Comparison of ENCODE assay signal across 7 cellular contexts in genomic region chr1:202968895-202969295, GRCh38. TPM values are rescaled to one million over a fixed set of nuclear protein-coding genes. Genes with fewer than 3 reads are reported as not detected.
A peak's percentile ranks its signal among the peaks of the same experiment; 100 is the strongest.
DNase-seq lines count a peak whose midpoint lies in the region; ATAC-seq and TF ChIP-seq lines count a peak whose summit lies in the region.

No MANE protein-coding gene starts in this region.

- in situ Hi-C loops in G401 (cut with HindIII; ENCODE audit: low sequenced_read_pairs), result no loop called here
- in situ Hi-C loops in transverse colon (cut with MboI; ENCODE audit: low pct_ligation_motif_present in 1 of 4, low pct_unique_long_range_greater_than_20kb in 1 of 4, low sequenced_read_pairs in 3 of 4), result no loop called here

- TF ChIP-seq POLR2A in transverse colon (IDR thresholded peaks at IDR 0.05), result peak; percentile 18

- TF ChIP-seq CTCF in coronary artery (IDR thresholded peaks at IDR 0.05), result peak; percentile 41
- peak; percentile 32 for TF ChIP-seq CTCF in lung (IDR thresholded peaks at IDR 0.05; ENCODE audit: control extremely low read depth, extremely low read depth)
- peak; percentile 61 to 79 (median 64) for TF ChIP-seq CTCF in transverse colon (IDR thresholded peaks at IDR 0.05)

- no peaks in the 10 kb centered on the region; the same call in 1 of the 2 replicates for H3K36me3 ChIP-seq in MG63
- peaks cover 0 to 3% of the 10 kb centered on the region in 2 donors for H3K36me3 ChIP-seq in lung (ENCODE audit: control insufficient read depth in 2 of 2, insufficient read depth in 2 of 2, low read length in 2 of 2)
- H3K36me3 ChIP-seq in transverse colon, result no peaks in the 10 kb centered on the region

- intact Hi-C loops in transverse colon (cut with DNase I; ENCODE audit: low total_unique reads), result no loop called here

- peak overlapping the region; percentile 33 to 94 for H3K27ac ChIP-seq in coronary artery
- peak overlapping the region in 1 of 2 donors; percentile 74 for H3K27ac ChIP-seq in lung (ENCODE audit: low read depth in 1 of 2, low read length in 1 of 2)
- peak overlapping the region in 3 of 4 donors; percentile 91 to 96 (median 93) for H3K27ac ChIP-seq in transverse colon

- H3K9me3 ChIP-seq in MG63 (no peaks in the 10 kb centered on the region), lung (ENCODE audit: control insufficient read depth in 2 of 2, insufficient read depth in 1 of 2, low read length in 1 of 2) (no peaks in the 10 kb centered on the region), transverse colon (no peaks in the 10 kb centered on the region)

- H3K4me1 ChIP-seq in lung (ENCODE audit: control insufficient read depth in 2 of 2, insufficient read depth in 2 of 2, low read length in 2 of 2) (peaks cover 3 to 13% of the 10 kb centered on the region in 2 donors), transverse colon (peaks cover 7 to 23% (median 20%) of the 10 kb centered on the region in 4 donors)

- no peak overlapping the region for H3K4me3 ChIP-seq in MG63
- H3K4me3 ChIP-seq in coronary artery, result no peak overlapping the region
- no peak overlapping the region for H3K4me3 ChIP-seq in lung
- H3K4me3 ChIP-seq in transverse colon, result no peak overlapping the region

- 14 to 28% methylated on average over 5 of the region's 5 CpGs for WGBS in lung, 2 donors
- 25% methylated on average over 5 of the region's 5 CpGs; no CpG with 5 or more reads in 1 of the 2 donors for WGBS in transverse colon (ENCODE audit: low coverage in 1 of 2), 2 donors

- DNase-seq in G401 (ENCODE audit: low spot score) (peak; percentile 68), MG63 (peak; percentile 39), coronary artery (ENCODE audit: low spot score) (no peak), lung (ENCODE audit: low spot score) (peak; percentile 56), transverse colon (peak; percentile 50)

- H3K27me3 ChIP-seq in MG63 (peaks cover 8% of the 10 kb centered on the region), lung (ENCODE audit: control insufficient read depth, insufficient read depth) (no peaks in the 10 kb centered on the region), transverse colon (no peaks in the 10 kb centered on the region)

- TF ChIP-seq EP300 in transverse colon (IDR thresholded peaks at IDR 0.05; ENCODE audit: low read depth), result no peak

- ATAC-seq in GM21717 (IDR thresholded peaks at IDR 0.05; ENCODE audit: unreplicated experiment) (peak; percentile 51), SK-N-SH treated with all-trans-retinoic acid at 6 μM for 48 hours (peak; percentile 85), lung (ENCODE audit: insufficient read depth, low FRiP score) (peak; percentile 46)

TF ChIP-seq in SK-N-SH treated with all-trans-retinoic acid at 6 μM for 48 hours, 23 proteins besides CTCF, POLR2A, EP300 and RAD21:
- TF ChIP-seq POU6F1 (CRISPR knock-in tag; IDR thresholded peaks at IDR 0.05; ENCODE audit: borderline replicate concordance, low read depth) (no peak), TCF4 (CRISPR knock-in tag; IDR thresholded peaks at IDR 0.05; ENCODE audit: borderline replicate concordance) (no peak), TOX (CRISPR knock-in tag; IDR thresholded peaks at IDR 0.05; ENCODE audit: borderline replicate concordance) (no peak), PATZ1 (CRISPR knock-in tag; IDR thresholded peaks at IDR 0.05; ENCODE audit: borderline replicate concordance) (no peak)
TF ChIP-seq in SK-N-SH treated with all-trans-retinoic acid at 6 μM for 48 hours: peak in this region for 0.

RNA-seq across cellular contexts. Expression of gene CYB5R1, which starts 1.8 kb away (rescaled TPM):
- 29.2 and 43.4 TPM in 2 replicates for total RNA-seq in G401 (2014; rRNA removed; shearing (Covaris generic))
- total RNA-seq in MG63 (2014; rRNA removed; shearing (Covaris generic); ENCODE audit: low replicate concordance), result 25.9 and 27.4 TPM in 2 replicates
- 10 to 100 TPM; 47.3 to 77.9 TPM for total RNA-seq in lung
- 10 to 100 TPM; 45.9 to 67.5 TPM for polyA plus RNA-seq in lung
- 10 to 100 TPM in 3 of 4 donors, 1 to 10 TPM in 1; 2.2 to 35.9 (median 26.7) TPM for total RNA-seq in transverse colon

RNA-seq across cellular contexts. Expression of gene ADIPOR1, which starts 10.8 kb away (rescaled TPM):
- 69.1 and 74.6 TPM in 2 replicates for total RNA-seq in G401 (2014; rRNA removed; shearing (Covaris generic))
- 105 and 108 TPM in 2 replicates for total RNA-seq in MG63 (2014; rRNA removed; shearing (Covaris generic); ENCODE audit: low replicate concordance)
- total RNA-seq in lung (100 to 1,000 TPM in 1 of 2 donors, 10 to 100 TPM in 1; 96.5 to 119 TPM), transverse colon (100 to 1,000 TPM in 1 of 4 donors, 10 to 100 TPM in 3; 19.1 to 103 (median 60.6) TPM)
- polyA plus RNA-seq in lung, result 100 to 1,000 TPM in 1 of 2 donors, 10 to 100 TPM in 1; 95.2 to 125 TPM

RNA-seq across cellular contexts. Expression of gene TMEM183A, which starts 38.3 kb away (rescaled TPM):
- 177 and 200 TPM in 2 replicates for total RNA-seq in G401 (2014; rRNA removed; shearing (Covaris generic))
- total RNA-seq in MG63 (2014; rRNA removed; shearing (Covaris generic); ENCODE audit: low replicate concordance), result 123 and 153 TPM in 2 replicates
- total RNA-seq in lung (10 to 100 TPM; 55.5 to 63.9 TPM), transverse colon (100 to 1,000 TPM; 104 to 253 (median 111) TPM)
- 10 to 100 TPM; 29.4 to 47.9 TPM for polyA plus RNA-seq in lung

RNA-seq across cellular contexts. Expression of gene KLHL12, which starts 41.9 kb away (rescaled TPM):
- 33.4 and 46.5 TPM in 2 replicates for total RNA-seq in G401 (2014; rRNA removed; shearing (Covaris generic))
- 20.0 and 25.2 TPM in 2 replicates for total RNA-seq in MG63 (2014; rRNA removed; shearing (Covaris generic); ENCODE audit: low replicate concordance)
- total RNA-seq in lung (10 to 100 TPM; 24.6 to 25.6 TPM), transverse colon (10 to 100 TPM; 10.5 to 26.6 (median 19.4) TPM)
- 10 to 100 TPM; 12.4 to 20.4 TPM for polyA plus RNA-seq in lung

RNA-seq across cellular contexts. Expression of gene PPFIA4, which starts 57.4 kb away (rescaled TPM):
- total RNA-seq in G401 (2014; rRNA removed; shearing (Covaris generic)), result 2.1 and 3.4 TPM in 2 replicates
- total RNA-seq in MG63 (2014; rRNA removed; shearing (Covaris generic); ENCODE audit: low replicate concordance), result 0.39 and 1.2 TPM in 2 replicates
- total RNA-seq in lung (1 to 10 TPM; 1.3 to 5.1 TPM), transverse colon (1 to 10 TPM in 1 of 4 donors, under 1 TPM in 2, not detected in 1; 0.41 to 1.1 (median 0.48) TPM)
- polyA plus RNA-seq in lung, result under 1 TPM; 0.30 to 0.64 TPM
